Comparison of ENCODE assay signal across 26 cellular contexts in genomic region chr7:84841809-84842208, GRCh38.
DNase-seq lines count a peak whose midpoint lies in the region; TF ChIP-seq lines count a peak whose summit lies in the region.
"Had no signal": no experiment of that assay in that cellular context is flagged by ENCODE, and none has a peak within 500 bp of the region (broad histone marks: within the 10 kb centered on the region; RNA-seq: fewer than 3 reads in every experiment).

No MANE protein-coding gene starts in this region.

- no peak overlapping the region for H3K9ac ChIP-seq in adipocyte (ENCODE audit: low read length)
- H3K9ac ChIP-seq: parathyroid adenoma had no signal

- no peak overlapping the region for H3K4me3 ChIP-seq in adipocyte (ENCODE audit: low read length)
- no peak overlapping the region for H3K4me3 ChIP-seq in fibroblast of mammary gland (ENCODE audit: control insufficient read depth, low read depth, low read length)
- H3K4me3 ChIP-seq: esophagus squamous epithelium, HAP-1, heart right ventricle, K562, right atrium auricular region had no signal

- H3K27me3 Mint-ChIP-seq in progenitor cell of endocrine pancreas, result no peaks in the 10 kb centered on the region
- H3K27me3 Mint-ChIP-seq: activated naive CD4-positive, alpha-beta T cell treated with anti-CD3 and anti-CD28 coated beads, Interleukin-2, amount 10 ng/mL, durations not matched to agents 7 days and 5 days; type B pancreatic cell had no signal

- no peaks in the 10 kb centered on the region for H3K9me3 Mint-ChIP-seq in progenitor cell of endocrine pancreas (ENCODE audit: low read depth)
- H3K9me3 Mint-ChIP-seq: activated naive CD4-positive, alpha-beta T cell treated with anti-CD3 and anti-CD28 coated beads, Interleukin-2, amount 10 ng/mL, durations not matched to agents 7 days and 5 days; CD8-positive, alpha-beta T cell; nephron progenitor cell; type B pancreatic cell had no signal

- DNase-seq in GM03348 (ENCODE audit: low spot score) (peak; percentile 9), adipocyte (ENCODE audit: low read depth) (peak; percentile 84), fibroblast of mammary gland (ENCODE audit: low read depth) (peak; percentile 57), NCI-H2029 treated with DMSO at 0.1 percent for 48 hours (lab: John Stamatoyannopoulos, UW) (no peak), NCI-H128 (lab: John Stamatoyannopoulos, UW; ENCODE audit: unreplicated experiment) (no peak), NCI-H526 treated with DMSO at 0.1 percent for 48 hours (lab: John Stamatoyannopoulos, UW) (no peak), progenitor cell of endocrine pancreas (ENCODE audit: low spot score, unreplicated experiment) (no peak)
- DNase-seq: activated CD4-positive, alpha-beta T cell treated with anti-CD3 and anti-CD28 coated beads, Interleukin-2, amount 50 U/mL, for 48 hours; activated naive CD4-positive, alpha-beta T cell treated with anti-CD3 and anti-CD28 coated beads, Interleukin-2, amount 10 ng/mL, durations not matched to agents 7 days and 5 days; CD8-positive, alpha-beta T cell; central memory CD4-positive, alpha-beta T cell; esophagus squamous epithelium; heart right ventricle; left cardiac atrium; NCI-H1436 treated with DMSO at 0.1 percent for 48 hours; NCI-H2107; NCI-H446; NCI-H82; nephron progenitor cell; stimulated activated CD4-positive, alpha-beta T cell treated with anti-CD3 and anti-CD28 coated beads, Interleukin-4, amount 100 ng/mL, for 1 hour; T-helper 1 cell had no signal

- H3K4me1 ChIP-seq in adipocyte (ENCODE audit: control insufficient read depth, insufficient read depth, low read length), result no peaks in the 10 kb centered on the region
- H3K4me1 ChIP-seq: esophagus squamous epithelium, heart right ventricle, parathyroid adenoma, right atrium auricular region had no signal

- no peak for TF ChIP-seq CTCF in fibroblast of mammary gland (conservative IDR thresholded peaks at IDR 0.05; ENCODE audit: control insufficient read depth, insufficient read depth, low read depth, low read length)
- TF ChIP-seq CTCF in progenitor cell of endocrine pancreas (IDR thresholded peaks at IDR 0.05; ENCODE audit: unreplicated experiment), result no peak

- H3K36me3 Mint-ChIP-seq in progenitor cell of endocrine pancreas (ENCODE audit: insufficient read depth), result no peaks in the 10 kb centered on the region
- H3K36me3 Mint-ChIP-seq: activated naive CD4-positive, alpha-beta T cell treated with anti-CD3 and anti-CD28 coated beads, Interleukin-2, amount 10 ng/mL, durations not matched to agents 7 days and 5 days; CD8-positive, alpha-beta T cell; type B pancreatic cell had no signal

- H3K4me1 Mint-ChIP-seq in progenitor cell of endocrine pancreas (ENCODE audit: low read depth), result peaks cover 3% of the 10 kb centered on the region
- H3K4me1 Mint-ChIP-seq: activated naive CD4-positive, alpha-beta T cell treated with anti-CD3 and anti-CD28 coated beads, Interleukin-2, amount 10 ng/mL, durations not matched to agents 7 days and 5 days had no signal

- H3K27me3 ChIP-seq in adipocyte (replicated peaks; ENCODE audit: control insufficient read depth, insufficient read depth, low read length), result no peaks in the 10 kb centered on the region
- H3K27me3 ChIP-seq: esophagus squamous epithelium, heart right ventricle, right atrium auricular region had no signal

- no peaks in the 10 kb centered on the region for H3K36me3 ChIP-seq in adipocyte (ENCODE audit: control insufficient read depth, insufficient read depth, low read length, severe bottlenecking)
- H3K36me3 ChIP-seq: esophagus squamous epithelium, HAP-1, heart right ventricle, right atrium auricular region had no signal

- no peak overlapping the region for H3K4me3 Mint-ChIP-seq in progenitor cell of endocrine pancreas (ENCODE audit: low read depth)
- H3K4me3 Mint-ChIP-seq: activated naive CD4-positive, alpha-beta T cell treated with anti-CD3 and anti-CD28 coated beads, Interleukin-2, amount 10 ng/mL, durations not matched to agents 7 days and 5 days; CD8-positive, alpha-beta T cell; nephron progenitor cell; type B pancreatic cell had no signal

- H3K9me3 ChIP-seq in adipocyte (ENCODE audit: control insufficient read depth, low read length), result no peaks in the 10 kb centered on the region
- H3K9me3 ChIP-seq: esophagus squamous epithelium, HAP-1, heart right ventricle, right atrium auricular region had no signal

- no peak overlapping the region for H3K27ac Mint-ChIP-seq in progenitor cell of endocrine pancreas
- H3K27ac Mint-ChIP-seq: activated naive CD4-positive, alpha-beta T cell treated with anti-CD3 and anti-CD28 coated beads, Interleukin-2, amount 10 ng/mL, durations not matched to agents 7 days and 5 days; CD8-positive, alpha-beta T cell; nephron progenitor cell; type B pancreatic cell had no signal

Comparison
In these comparisons a context has a peak if more than half of its experiments do, and no peak if none do; other contexts are left out.
1. DNase-seq: peak in GM03348 (single experiment), adipocyte (single experiment) and fibroblast of mammary gland (single experiment); none in NCI-H2029 treated with DMSO at 0.1 percent for 48 hours (single experiment), NCI-H128 (single experiment), NCI-H526 treated with DMSO at 0.1 percent for 48 hours (single experiment) and progenitor cell of endocrine pancreas (single experiment).